Comparison of ENCODE assay signal across 1 cellular context in genomic region chr11:62573592-62574362, GRCh38.
TF ChIP-seq lines count a peak whose summit lies in the region.

EEF1G (minus strand) TSS chr11:62573891; CDS start chr11:62573842, 49 bp downstream.

TF ChIP-seq in HepG2, 621 proteins besides CTCF, POLR2A, EP300 and RAD21 (continued from another document and continues in another):
- no peak; the same call in 1 of the 2 replicates for TF ChIP-seq AFF4 (CRISPR knock-in tag; IDR thresholded peaks at IDR 0.05)
- TF ChIP-seq ZNF800 (CRISPR knock-in tag; IDR thresholded peaks at IDR 0.05) = peak; percentile 35; the same call in 1 of the 2 replicates
- TF ChIP-seq ZNF878 (CRISPR knock-in tag; IDR thresholded peaks at IDR 0.05) = peak; percentile 65; the same call in 1 of the 2 replicates
- no peak for TF ChIP-seq USF2 (IDR thresholded peaks at IDR 0.05; ENCODE audit: low read depth, low read length)
- no peak for TF ChIP-seq USF2 (CRISPR knock-in tag; IDR thresholded peaks at IDR 0.05; ENCODE audit: borderline replicate concordance)
- TF ChIP-seq, protein P1, sequence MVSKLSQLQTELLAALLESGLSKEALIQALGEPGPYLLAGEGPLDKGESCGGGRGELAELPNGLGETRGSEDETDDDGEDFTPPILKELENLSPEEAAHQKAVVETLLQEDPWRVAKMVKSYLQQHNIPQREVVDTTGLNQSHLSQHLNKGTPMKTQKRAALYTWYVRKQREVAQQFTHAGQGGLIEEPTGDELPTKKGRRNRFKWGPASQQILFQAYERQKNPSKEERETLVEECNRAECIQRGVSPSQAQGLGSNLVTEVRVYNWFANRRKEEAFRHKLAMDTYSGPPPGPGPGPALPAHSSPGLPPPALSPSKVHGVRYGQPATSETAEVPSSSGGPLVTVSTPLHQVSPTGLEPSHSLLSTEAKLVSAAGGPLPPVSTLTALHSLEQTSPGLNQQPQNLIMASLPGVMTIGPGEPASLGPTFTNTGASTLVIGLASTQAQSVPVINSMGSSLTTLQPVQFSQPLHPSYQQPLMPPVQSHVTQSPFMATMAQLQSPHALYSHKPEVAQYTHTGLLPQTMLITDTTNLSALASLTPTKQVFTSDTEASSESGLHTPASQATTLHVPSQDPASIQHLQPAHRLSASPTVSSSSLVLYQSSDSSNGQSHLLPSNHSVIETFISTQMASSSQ (IDR thresholded peaks at IDR 0.05; ENCODE audit: low read depth) = no peak
- TF ChIP-seq, protein P1 (CRISPR knock-in tag; IDR thresholded peaks at IDR 0.05; ENCODE audit: borderline replicate concordance) = peak; percentile 49; the same call in 1 of the 2 replicates
- TF ChIP-seq ZNF547 (CRISPR knock-in tag; IDR thresholded peaks at IDR 0.05) = peak; percentile 89; the same call in 1 of the 2 replicates
- TF ChIP-seq ZNF619 (CRISPR knock-in tag; IDR thresholded peaks at IDR 0.05) = 0 out of 2 replicates have a peak, but pooled peaks have one; percentile 47
- TF ChIP-seq, protein P2, sequence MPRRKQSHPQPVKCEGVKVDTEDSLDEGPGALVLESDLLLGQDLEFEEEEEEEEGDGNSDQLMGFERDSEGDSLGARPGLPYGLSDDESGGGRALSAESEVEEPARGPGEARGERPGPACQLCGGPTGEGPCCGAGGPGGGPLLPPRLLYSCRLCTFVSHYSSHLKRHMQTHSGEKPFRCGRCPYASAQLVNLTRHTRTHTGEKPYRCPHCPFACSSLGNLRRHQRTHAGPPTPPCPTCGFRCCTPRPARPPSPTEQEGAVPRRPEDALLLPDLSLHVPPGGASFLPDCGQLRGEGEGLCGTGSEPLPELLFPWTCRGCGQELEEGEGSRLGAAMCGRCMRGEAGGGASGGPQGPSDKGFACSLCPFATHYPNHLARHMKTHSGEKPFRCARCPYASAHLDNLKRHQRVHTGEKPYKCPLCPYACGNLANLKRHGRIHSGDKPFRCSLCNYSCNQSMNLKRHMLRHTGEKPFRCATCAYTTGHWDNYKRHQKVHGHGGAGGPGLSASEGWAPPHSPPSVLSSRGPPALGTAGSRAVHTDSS (CRISPR knock-in tag; conservative IDR thresholded peaks at IDR 0.05) = no peak
- peak; percentile 93; the same call in 1 of the 2 replicates for TF ChIP-seq KDM5A (IDR thresholded peaks at IDR 0.05; ENCODE audit: borderline replicate concordance, low read length)
- no peak for TF ChIP-seq JUNB (CRISPR knock-in tag; IDR thresholded peaks at IDR 0.05; ENCODE audit: borderline replicate concordance)
- peak; percentile 17; the same call in 1 of the 2 replicates for TF ChIP-seq FOSL2 (CRISPR knock-in tag; IDR thresholded peaks at IDR 0.05)
- no peak for TF ChIP-seq WIZ (CRISPR knock-in tag; IDR thresholded peaks at IDR 0.05)
- 0 out of 2 replicates have a peak, but pooled peaks have one; percentile 77 for TF ChIP-seq ZNF614 (CRISPR knock-in tag; IDR thresholded peaks at IDR 0.05; ENCODE audit: borderline replicate concordance)
- TF ChIP-seq FOXA3 (CRISPR knock-in tag; IDR thresholded peaks at IDR 0.05) = no peak; the same call in 1 of the 2 replicates
- no peak for TF ChIP-seq BCL6 (CRISPR knock-in tag; IDR thresholded peaks at IDR 0.05)
- peak; percentile 15; the same call in 1 of the 2 replicates for TF ChIP-seq MEF2D (CRISPR knock-in tag; IDR thresholded peaks at IDR 0.05)
- peak; percentile 55; the same call in 1 of the 2 replicates for TF ChIP-seq ARNT2 (CRISPR knock-in tag; IDR thresholded peaks at IDR 0.05; ENCODE audit: low read depth)
- no peak for TF ChIP-seq ZNF709 (CRISPR knock-in tag; IDR thresholded peaks at IDR 0.05)
- TF ChIP-seq SMAD1 (CRISPR knock-in tag; IDR thresholded peaks at IDR 0.05; ENCODE audit: borderline replicate concordance, low read depth) = peak; percentile 70; the same call in 1 of the 2 replicates
- TF ChIP-seq, protein P3, sequence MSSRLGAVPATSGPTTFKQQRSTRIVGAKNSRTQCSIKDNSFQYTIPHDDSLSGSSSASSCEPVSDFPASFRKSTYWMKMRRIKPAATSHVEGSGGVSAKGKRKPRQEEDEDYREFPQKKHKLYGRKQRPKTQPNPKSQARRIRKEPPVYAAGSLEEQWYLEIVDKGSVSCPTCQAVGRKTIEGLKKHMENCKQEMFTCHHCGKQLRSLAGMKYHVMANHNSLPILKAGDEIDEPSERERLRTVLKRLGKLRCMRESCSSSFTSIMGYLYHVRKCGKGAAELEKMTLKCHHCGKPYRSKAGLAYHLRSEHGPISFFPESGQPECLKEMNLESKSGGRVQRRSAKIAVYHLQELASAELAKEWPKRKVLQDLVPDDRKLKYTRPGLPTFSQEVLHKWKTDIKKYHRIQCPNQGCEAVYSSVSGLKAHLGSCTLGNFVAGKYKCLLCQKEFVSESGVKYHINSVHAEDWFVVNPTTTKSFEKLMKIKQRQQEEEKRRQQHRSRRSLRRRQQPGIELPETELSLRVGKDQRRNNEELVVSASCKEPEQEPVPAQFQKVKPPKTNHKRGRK (CRISPR knock-in tag; IDR thresholded peaks at IDR 0.05) = no peak
- no peak for TF ChIP-seq NFE2 (CRISPR knock-in tag; IDR thresholded peaks at IDR 0.05)
- no peak for TF ChIP-seq DPF2 (CRISPR knock-in tag; IDR thresholded peaks at IDR 0.05; ENCODE audit: borderline replicate concordance, low read depth)
- no peak for TF ChIP-seq FOXO4 (CRISPR knock-in tag; conservative IDR thresholded peaks at IDR 0.05)
- TF ChIP-seq, protein P4, sequence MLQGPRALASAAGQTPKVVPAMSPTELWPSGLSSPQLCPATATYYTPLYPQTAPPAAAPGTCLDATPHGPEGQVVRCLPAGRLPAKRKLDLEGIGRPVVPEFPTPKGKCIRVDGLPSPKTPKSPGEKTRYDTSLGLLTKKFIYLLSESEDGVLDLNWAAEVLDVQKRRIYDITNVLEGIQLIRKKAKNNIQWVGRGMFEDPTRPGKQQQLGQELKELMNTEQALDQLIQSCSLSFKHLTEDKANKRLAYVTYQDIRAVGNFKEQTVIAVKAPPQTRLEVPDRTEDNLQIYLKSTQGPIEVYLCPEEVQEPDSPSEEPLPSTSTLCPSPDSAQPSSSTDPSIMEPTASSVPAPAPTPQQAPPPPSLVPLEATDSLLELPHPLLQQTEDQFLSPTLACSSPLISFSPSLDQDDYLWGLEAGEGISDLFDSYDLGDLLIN (CRISPR knock-in tag; IDR thresholded peaks at IDR 0.05; ENCODE audit: borderline replicate concordance) = no peak
- TF ChIP-seq ZZZ3 (CRISPR knock-in tag; IDR thresholded peaks at IDR 0.05; ENCODE audit: borderline replicate concordance) = peak; percentile 81; the same call in 1 of the 2 replicates
- no peak for TF ChIP-seq ZNF713 (CRISPR knock-in tag; IDR thresholded peaks at IDR 0.05)
- no peak for TF ChIP-seq ZNF737 (CRISPR knock-in tag; IDR thresholded peaks at IDR 0.05; ENCODE audit: borderline replicate concordance)
- TF ChIP-seq ZNF570 (CRISPR knock-in tag; IDR thresholded peaks at IDR 0.05; ENCODE audit: borderline replicate concordance) = no peak
- TF ChIP-seq RFX5 (IDR thresholded peaks at IDR 0.05; ENCODE audit: low read depth, low read length) = 0 out of 2 replicates have a peak, but pooled peaks have one; percentile 11
- TF ChIP-seq ZNF274 (CRISPR knock-in tag; IDR thresholded peaks at IDR 0.05) = 0 out of 2 replicates have a peak, but pooled peaks have one; percentile 49
- TF ChIP-seq ZSCAN22 (CRISPR knock-in tag; IDR thresholded peaks at IDR 0.05) = no peak
- no peak for TF ChIP-seq SMC3 (IDR thresholded peaks at IDR 0.05; ENCODE audit: low read length)
- TF ChIP-seq MXD4 (CRISPR knock-in tag; IDR thresholded peaks at IDR 0.05) = 0 out of 2 replicates have a peak, but pooled peaks have one; percentile 30
- TF ChIP-seq NR2F1 (CRISPR knock-in tag; IDR thresholded peaks at IDR 0.05) = no peak
- no peak; the same call in 1 of the 2 replicates for TF ChIP-seq KLF15 (CRISPR knock-in tag; IDR thresholded peaks at IDR 0.05; ENCODE audit: borderline replicate concordance)
- TF ChIP-seq, protein P5, sequence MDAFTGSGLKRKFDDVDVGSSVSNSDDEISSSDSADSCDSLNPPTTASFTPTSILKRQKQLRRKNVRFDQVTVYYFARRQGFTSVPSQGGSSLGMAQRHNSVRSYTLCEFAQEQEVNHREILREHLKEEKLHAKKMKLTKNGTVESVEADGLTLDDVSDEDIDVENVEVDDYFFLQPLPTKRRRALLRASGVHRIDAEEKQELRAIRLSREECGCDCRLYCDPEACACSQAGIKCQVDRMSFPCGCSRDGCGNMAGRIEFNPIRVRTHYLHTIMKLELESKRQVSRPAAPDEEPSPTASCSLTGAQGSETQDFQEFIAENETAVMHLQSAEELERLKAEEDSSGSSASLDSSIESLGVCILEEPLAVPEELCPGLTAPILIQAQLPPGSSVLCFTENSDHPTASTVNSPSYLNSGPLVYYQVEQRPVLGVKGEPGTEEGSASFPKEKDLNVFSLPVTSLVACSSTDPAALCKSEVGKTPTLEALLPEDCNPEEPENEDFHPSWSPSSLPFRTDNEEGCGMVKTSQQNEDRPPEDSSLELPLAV (CRISPR knock-in tag; conservative IDR thresholded peaks at IDR 0.05; ENCODE audit: low read depth) = no peak
- TF ChIP-seq ETV5 (CRISPR knock-in tag; IDR thresholded peaks at IDR 0.05; ENCODE audit: borderline replicate concordance) = no peak
